Comparison of ENCODE assay signal across 29 cellular contexts in the genomic region with DNA sequence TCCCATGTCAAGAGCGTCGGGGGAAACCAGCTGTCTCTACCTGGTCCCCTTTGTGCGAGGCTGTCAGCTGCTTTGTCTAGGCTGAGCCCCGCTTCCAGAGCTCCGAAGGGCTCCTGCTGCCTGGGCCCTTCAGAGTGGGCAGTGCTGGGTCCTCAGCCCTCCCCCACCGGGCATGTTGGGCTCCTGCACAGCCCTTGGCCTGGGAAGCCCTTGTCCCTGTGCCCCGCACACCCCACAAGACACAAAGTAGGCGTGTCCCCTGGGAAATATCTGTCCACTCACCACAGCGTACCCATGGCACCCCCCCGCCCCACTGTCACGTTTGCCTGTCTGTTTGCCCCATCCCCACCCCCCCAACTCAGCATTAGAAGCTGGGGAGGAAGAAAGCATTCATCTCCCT. TPM values are rescaled to one million over a fixed set of nuclear protein-coding genes. Genes with fewer than 3 reads are reported as not detected.
A peak's percentile ranks its signal among the peaks of the same experiment; 100 is the strongest.
DNase-seq lines count a peak whose midpoint lies in the region; ATAC-seq, FAIRE-seq and TF ChIP-seq lines count a peak whose summit lies in the region.
"Had no signal": no experiment of that assay in that cellular context is flagged by ENCODE, and none has a peak within 500 bp of the region (broad histone marks: within the 10 kb centered on the region; RNA-seq: fewer than 3 reads in every experiment).

No MANE protein-coding gene starts in this region.

- H4K20me1 ChIP-seq in BLaER1 treated with 17β-estradiol and CSF1 and Interleukin-3, amounts not matched to agents 10 nM and 100 nM: no peaks in the 10 kb centered on the region
- H4K20me1 ChIP-seq in H1 (replicated peaks in 1 of 2; ENCODE audit: control insufficient read depth in 1 of 2, insufficient read depth in 2 of 2, low read length in 2 of 2): no peaks in the 10 kb centered on the region

- no peak overlapping the region for H3K56ac ChIP-seq in H1 (replicated peaks; ENCODE audit: insufficient read length, low read depth, low read length)

- H4K91ac ChIP-seq in H1 (replicated peaks; ENCODE audit: insufficient read length, low read length): no peak overlapping the region

- no peak overlapping the region for H2BK20ac ChIP-seq in H1 (ENCODE audit: low read length)

- no peak for TF ChIP-seq POLR2A in H1 (IDR thresholded peaks at IDR 0.05; ENCODE audit: control extremely low read depth in 1 of 2, low read depth in 2 of 2, low read length in 2 of 2)

- H2BK120ac ChIP-seq in H1 (replicated peaks; ENCODE audit: low read depth, low read length): no peak overlapping the region

- no peaks in the 10 kb centered on the region for H3K23me2 ChIP-seq in H1 (ENCODE audit: low read depth, low read length)

- 94% methylated on average over 6 of the region's 11 CpGs; no CpG with 5 or more reads in 1 of the 2 experiments for WGBS in H1 (ENCODE audit: extremely low coverage in 1 of 2, insufficient coverage in 1 of 2, insufficient read length in 1 of 2, insufficient replicate concordance in 2 of 2, low coverage in 1 of 2, low lambda C conversion rate in 2 of 2, missing lambda C conversion rate in 1 of 2), 2 experiments

- no peak for ATAC-seq in T-cell (replicated peaks in 1 of 4)
- ATAC-seq: A549, GM23338, HCT116 had no signal

- peaks cover 8% of the 10 kb centered on the region for H3K36me3 Mint-ChIP-seq in progenitor cell of endocrine pancreas (ENCODE audit: insufficient read depth)
- H3K36me3 Mint-ChIP-seq in T-cell: no peaks in the 10 kb centered on the region
- H3K36me3 Mint-ChIP-seq: CD4-positive, alpha-beta memory T cell had no signal

- no peak overlapping the region for H2BK5ac ChIP-seq in H1 (ENCODE audit: low read depth, low read length)

- H3K27me3 ChIP-seq in BLaER1 treated with 17β-estradiol and CSF1 and Interleukin-3, amounts not matched to agents 10 nM and 100 nM: no peaks in the 10 kb centered on the region
- H3K27me3 ChIP-seq in H7 (ENCODE audit: control insufficient read depth, insufficient read depth, low read length): no peaks in the 10 kb centered on the region; the same call in none of the 2 replicates
- peaks cover 0 to 2% (median under 1%) of the 10 kb centered on the region in 4 experiments; a peak in 4 of 7 replicates for H3K27me3 ChIP-seq in H1 (replicated peaks in 1 of 4; ENCODE audit: control insufficient read depth in 3 of 4, extremely low read depth in 1 of 4, insufficient read depth in 3 of 4, low read length in 3 of 4)

- H3K9me3 ChIP-seq in BLaER1 treated with 17β-estradiol and CSF1 and Interleukin-3, amounts not matched to agents 10 nM and 100 nM (replicated peaks in 1 of 11): no peaks in the 10 kb centered on the region
- H3K9me3 ChIP-seq in H1 (ENCODE audit: insufficient read depth in 2 of 2, low read depth in 1 of 2, low read length in 1 of 2): no peaks in the 10 kb centered on the region
- H3K9me3 ChIP-seq: A549 had no signal

- H3K27ac ChIP-seq in BLaER1 treated with 17β-estradiol and CSF1 and Interleukin-3, amounts not matched to agents 10 nM and 100 nM: peak overlapping the region in 7 of 11 experiments; percentile 17 to 86 (median 29); a peak in 8 of 22 replicates
- H3K27ac ChIP-seq in H1 (ENCODE audit: low read depth, low read length): no peak overlapping the region
- H3K27ac ChIP-seq: A549 had no signal

- no peak for TF ChIP-seq RAD21 in H1 (IDR thresholded peaks at IDR 0.05 in 1 of 2, conservative IDR thresholded peaks at IDR 0.05 in 1 of 2; ENCODE audit: low read depth in 2 of 2, low read length in 2 of 2)

- H3K4me1 Mint-ChIP-seq in progenitor cell of endocrine pancreas (ENCODE audit: low read depth) (peaks cover 30% of the 10 kb centered on the region), T-cell (peaks cover 3 to 18% (median 4%) of the 10 kb centered on the region in 3 donors)

- H4K5ac ChIP-seq in H1 (ENCODE audit: insufficient read length, low read depth, low read length): no peak overlapping the region

- H3K9ac ChIP-seq in BLaER1 treated with 17β-estradiol and CSF1 and Interleukin-3, amounts not matched to agents 10 nM and 100 nM: no peak overlapping the region
- H3K9ac ChIP-seq in H1 (replicated peaks in 1 of 4; ENCODE audit: extremely low read depth in 1 of 4, low read depth in 3 of 4, low read length in 3 of 4): no peak overlapping the region

- H3K79me2 ChIP-seq in H1 (ENCODE audit: control insufficient read depth in 1 of 2, insufficient read depth in 2 of 2, low read length in 2 of 2): no peaks in the 10 kb centered on the region

- no peak overlapping the region for H2AFZ ChIP-seq in H1 (ENCODE audit: low read length)
- H2AFZ ChIP-seq: GM23338 had no signal

- no peak overlapping the region for H3K4me3 Mint-ChIP-seq in progenitor cell of endocrine pancreas (ENCODE audit: low read depth)
- no peak overlapping the region for H3K4me3 Mint-ChIP-seq in T-cell
- H3K4me3 Mint-ChIP-seq: CD4-positive, alpha-beta memory T cell; GM23338 had no signal

- H3K4me1 ChIP-seq in BLaER1 treated with 17β-estradiol and CSF1 and Interleukin-3, amounts not matched to agents 10 nM and 100 nM: peaks cover 28 to 95% (median 83%) of the 10 kb centered on the region in 10 experiments
- H3K4me1 ChIP-seq in H1 (replicated peaks in 1 of 4; ENCODE audit: control insufficient read depth in 3 of 4, insufficient read depth in 4 of 4, low read length in 3 of 4): peaks cover 0 to 6% (median 0%) of the 10 kb centered on the region in 4 experiments; a peak in 2 of 7 replicates
- H3K4me1 ChIP-seq: A549 had no signal

- H3K27me3 Mint-ChIP-seq in progenitor cell of endocrine pancreas: no peaks in the 10 kb centered on the region
- H3K27me3 Mint-ChIP-seq in T-cell: peaks cover 0 to 8% of the 10 kb centered on the region in 2 donors

- CTCF ChIA-PET in H1 (lab: Charles Lee; ENCODE audit: partially characterized antibody) (interaction anchor here (1.0 to 11.7 kb wide), 7 partner anchors 11 to 245 kb away, joined by 4 to 306 read pairs (median 22); no protein-coding TSS in a partner anchor), T-cell (lab: Charles Lee) (no interaction called here)

- no peak overlapping the region for H3K4me2 ChIP-seq in BLaER1 treated with 17β-estradiol and CSF1 and Interleukin-3, amounts not matched to agents 10 nM and 100 nM
- H3K4me2 ChIP-seq in H1 (ENCODE audit: insufficient read depth in 1 of 2, low read depth in 2 of 2, low read length in 2 of 2): no peak overlapping the region
- H3K4me2 ChIP-seq: A549, GM23338 had no signal

- no peak overlapping the region for H2AK5ac ChIP-seq in H1 (ENCODE audit: low read depth, low read length)

- DNase-seq in H7: peak; percentile 49
- DNase-seq in H1 (ENCODE audit: low read depth in 1 of 2, low spot score in 2 of 2): no peak
- no peak for DNase-seq in progenitor cell of endocrine pancreas (ENCODE audit: low spot score, unreplicated experiment)
- no peak for DNase-seq in H4 (ENCODE audit: low spot score)
- no peak for DNase-seq in T-cell
- DNase-seq in pons (ENCODE audit: low spot score): no peak
- DNase-seq: AML-193; C1 segment of cervical spinal cord; Calu3; CD4-positive, alpha-beta memory T cell; DMS153; DND-41; Karpas-422; NCI-H1092; NCI-H1417 treated with DMSO at 0.1 percent for 48 hours; NCI-H1694 treated with DMSO at 0.1 percent for 48 hours; NCI-H2081; NCI-H2171; NCI-H226; NCI-H510A; NCI-H69; RPMI8226; SHP77 treated with DMSO at 0.1 percent for 48 hours; SW 1271 had no signal

- H3K79me1 ChIP-seq in H1 (ENCODE audit: low read depth, low read length): no peaks in the 10 kb centered on the region

- no peak overlapping the region for H3K4me3 ChIP-seq in BLaER1 treated with 17β-estradiol and CSF1 and Interleukin-3, amounts not matched to agents 10 nM and 100 nM
- no peak overlapping the region for H3K4me3 ChIP-seq in H7 (ENCODE audit: insufficient read depth, low read depth, low read length)
- no peak overlapping the region for H3K4me3 ChIP-seq in H1 (ENCODE audit: extremely low read depth in 1 of 4, insufficient read depth in 2 of 4, low read depth in 3 of 4, low read length in 4 of 4)
- H3K4me3 ChIP-seq: A549, GM23338 had no signal

- H3K27ac Mint-ChIP-seq in progenitor cell of endocrine pancreas (peak overlapping the region; percentile 79), T-cell (no peak overlapping the region)
- H3K27ac Mint-ChIP-seq: CD4-positive, alpha-beta memory T cell; GM23338 had no signal

- TF ChIP-seq CTCF in H1 (IDR thresholded peaks at IDR 0.05; ENCODE audit: control extremely low read depth in 1 of 3, insufficient read depth in 1 of 3, low read depth in 1 of 3, low read length in 3 of 3) (no peak), progenitor cell of endocrine pancreas (IDR thresholded peaks at IDR 0.05; ENCODE audit: unreplicated experiment) (no peak)

- H2BK15ac ChIP-seq in H1 (ENCODE audit: low read length): no peak overlapping the region

- H3K4ac ChIP-seq in H1 (replicated peaks; ENCODE audit: insufficient read length, low read depth, low read length): no peak overlapping the region

- H3K18ac ChIP-seq in H1 (ENCODE audit: extremely low read depth, low read length): no peak overlapping the region

- no peak overlapping the region for H2BK12ac ChIP-seq in H1 (ENCODE audit: low read depth, low read length)

- POLR2A ChIA-PET in H1 (lab: Charles Lee; ENCODE audit: partially characterized antibody): interaction anchor here (1.0 to 2.0 kb wide), 3 partner anchors 10 to 34 kb away, joined by 3 to 7 read pairs (median 3); no protein-coding TSS in a partner anchor
- POLR2A ChIA-PET in T-cell (lab: Charles Lee): no interaction called here

- no peak for FAIRE-seq in H1 (lab: Jason Lieb, UNC)
- FAIRE-seq: A549, GM19239 had no signal

- no peaks in the 10 kb centered on the region for H3K9me3 Mint-ChIP-seq in progenitor cell of endocrine pancreas (ENCODE audit: low read depth)
- H3K9me3 Mint-ChIP-seq in T-cell: no peaks in the 10 kb centered on the region
- H3K9me3 Mint-ChIP-seq: CD4-positive, alpha-beta memory T cell; GM23338 had no signal

- no peaks in the 10 kb centered on the region for H3K36me3 ChIP-seq in BLaER1 treated with 17β-estradiol and CSF1 and Interleukin-3, amounts not matched to agents 10 nM and 100 nM
- H3K36me3 ChIP-seq in H7 (replicated peaks; ENCODE audit: control insufficient read depth, insufficient read depth, low read length) (no peaks in the 10 kb centered on the region), H1 (ENCODE audit: control insufficient read depth in 2 of 4, insufficient read depth in 4 of 4, low read length in 3 of 4) (no peaks in the 10 kb centered on the region)

- no peak overlapping the region for H3K23ac ChIP-seq in H1 (ENCODE audit: insufficient read length)

- peak overlapping the region; percentile 37; the same call in 1 of the 2 replicates for H4K8ac ChIP-seq in H1 (ENCODE audit: extremely low read depth, insufficient read depth, low read length)

- TF ChIP-seq EP300 in H1 (IDR thresholded peaks at IDR 0.05; ENCODE audit: borderline replicate concordance in 1 of 2, low read depth in 2 of 2, low read length in 2 of 2): no peak

- H3K14ac ChIP-seq in H1 (ENCODE audit: insufficient read length): no peak overlapping the region

RNA-seq across cellular contexts. Expression of a gene that starts 39.6 kb away (rescaled TPM):
- 73.7 and 79.7 TPM in 2 replicates for total RNA-seq in H7 (2014; rRNA removed; shearing (Covaris generic))
- total RNA-seq in H1 (2021; fragmentation: NEBNext Ultra II Directional; extraction: Animal tissue kit (Norgen Biotek cat#: 25700)): 87.0 and 95.4 TPM in 2 replicates
- 122 and 159 TPM in 2 replicates for polyA plus RNA-seq in H1 (2011; rRNA removed)
- 120 TPM for polyA plus RNA-seq in H1 (2011; cell fraction: cytosol; rRNA removed)
- polyA plus RNA-seq in H1 (2011; cell fraction: nucleus; rRNA removed): 149 TPM
- polyA plus RNA-seq in H1 (2012, experiment 1 of 2): 62.4 to 96.0 TPM (median 89.7 TPM) in 4 replicates
- 57.9 TPM for polyA plus RNA-seq in H1 (2012, experiment 2 of 2)
- polyA plus RNA-seq in H1 (2013, experiment 1 of 2): 102 TPM
- polyA plus RNA-seq in H1 (2013, experiment 2 of 2): 98.7 TPM
- polyA minus RNA-seq in H1 (2011; rRNA and poly(A)+ RNA removed): 52.2 and 53.3 TPM in 2 replicates
- polyA minus RNA-seq in H1 (2011; cell fraction: cytosol; rRNA and poly(A)+ RNA removed): 65.6 TPM
- 34.1 TPM for polyA minus RNA-seq in H1 (2011; cell fraction: nucleus; rRNA and poly(A)+ RNA removed)
- 99.9 and 106 TPM in 2 replicates for total RNA-seq in progenitor cell of endocrine pancreas
- 54.2 and 70.6 TPM in 2 replicates for total RNA-seq in H4 (2014; rRNA removed; shearing (Covaris generic))
- total RNA-seq in T-cell: 100 to 1,000 TPM in 2 of 5 donors, 10 to 100 TPM in 3; 90.2 to 101 (median 98.3) TPM
